In the genomic region with DNA sequence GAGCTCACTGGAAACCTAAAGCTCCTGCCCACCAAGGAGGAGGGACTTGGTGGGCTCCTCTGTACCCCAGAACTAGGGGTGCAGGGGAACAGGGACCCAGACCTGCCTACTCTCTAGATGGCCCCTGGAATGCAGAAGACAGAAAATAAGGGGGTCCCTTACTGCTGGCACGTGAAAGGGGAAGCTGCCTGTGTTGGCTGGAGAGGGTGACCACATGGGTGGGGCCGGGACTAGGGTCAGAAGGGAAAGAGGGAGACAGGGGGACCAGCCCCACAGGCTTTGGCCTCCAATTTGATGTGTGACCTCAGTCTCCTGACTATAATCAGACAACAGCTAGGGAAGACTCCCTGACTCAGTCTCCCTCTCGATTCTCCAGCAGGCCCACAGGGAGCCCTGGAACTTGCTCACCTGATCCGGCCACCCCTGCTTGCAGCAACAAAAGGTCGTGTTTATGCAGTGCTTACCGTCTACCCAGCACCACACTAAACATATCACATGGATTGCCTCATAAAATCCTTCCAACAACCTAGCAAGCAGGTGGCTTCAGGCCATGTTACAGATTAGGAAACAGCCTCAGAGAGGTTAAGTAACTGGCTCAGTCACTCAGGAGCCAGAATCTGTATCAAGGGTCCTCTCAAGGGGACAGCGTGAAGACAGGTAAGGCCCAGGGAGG, we compare ENCODE assay signal across 10 cellular contexts. TPM values are rescaled to one million over a fixed set of nuclear protein-coding genes. Genes with fewer than 3 reads are reported as not detected.
DNase-seq lines count a peak whose midpoint lies in the region; TF ChIP-seq lines count a peak whose summit lies in the region.
"Had no signal": no experiment of that assay in that cellular context is flagged by ENCODE, and none has a peak within 500 bp of the region (broad histone marks: within the 10 kb centered on the region; RNA-seq: fewer than 3 reads in every experiment).

No MANE protein-coding gene starts in this region.

- 40% methylated on average over 7 of the region's 7 CpGs for WGBS in liver
- WGBS in tibial nerve, 2 donors: 44 to 53% methylated on average over 7 of the region's 7 CpGs
- WGBS in mammary epithelial cell (ENCODE audit: low coverage, missing lambda C conversion rate): 80% methylated on average over 7 of the region's 7 CpGs

- no peak for TF ChIP-seq POLR2A in tibial nerve (IDR thresholded peaks at IDR 0.05)

- dilution Hi-C loops in mammary epithelial cell (cut with HindIII; ENCODE audit: low sequenced_read_pairs): no loop called here

- peaks cover 67% of the 10 kb centered on the region for H3K4me1 Mint-ChIP-seq in activated naive CD4-positive, alpha-beta T cell treated with anti-CD3 and anti-CD28 coated beads for 36 hours (ENCODE audit: low read depth)
- peaks cover 71% of the 10 kb centered on the region for H3K4me1 Mint-ChIP-seq in activated naive CD8-positive, alpha-beta T cell (ENCODE audit: low read depth)

- no peaks in the 10 kb centered on the region for H4K20me1 ChIP-seq in mammary epithelial cell (ENCODE audit: insufficient read depth, low read length)

- H3K27me3 ChIP-seq in liver (ENCODE audit: control insufficient read depth in 4 of 4, insufficient read depth in 4 of 4, low read length in 3 of 4): no peaks in the 10 kb centered on the region
- H3K27me3 ChIP-seq in tibial nerve: no peaks in the 10 kb centered on the region
- H3K27me3 ChIP-seq in mammary epithelial cell (ENCODE audit: insufficient read depth, low read length): no peaks in the 10 kb centered on the region

- H3K79me2 ChIP-seq in mammary epithelial cell (ENCODE audit: insufficient read depth, low read length): peaks cover 64% of the 10 kb centered on the region

- H3K4me2 ChIP-seq in mammary epithelial cell (ENCODE audit: insufficient read depth, low read depth, low read length): no peak overlapping the region

- H3K9me3 ChIP-seq in liver (ENCODE audit: control insufficient read depth in 4 of 4, low read length in 3 of 4): no peaks in the 10 kb centered on the region
- no peaks in the 10 kb centered on the region for H3K9me3 ChIP-seq in tibial nerve
- H3K9me3 ChIP-seq in mammary epithelial cell (replicated peaks; ENCODE audit: insufficient read depth, low read length): no peaks in the 10 kb centered on the region

- no peak overlapping the region for H3K4me3 Mint-ChIP-seq in activated naive CD4-positive, alpha-beta T cell treated with anti-CD3 and anti-CD28 coated beads for 36 hours
- no peak overlapping the region for H3K4me3 Mint-ChIP-seq in activated naive CD8-positive, alpha-beta T cell

- no TSS peak for BruUV-seq in mammary epithelial cell (replicated peaks; lab: Mats Ljungman, UMichigan)

- peaks cover 6 to 23% (median 11%) of the 10 kb centered on the region in 4 donors for H3K4me1 ChIP-seq in liver (ENCODE audit: control insufficient read depth in 4 of 4, insufficient read depth in 4 of 4, low read length in 3 of 4)
- peaks cover 0 to 87% (median 55%) of the 10 kb centered on the region in 4 donors for H3K4me1 ChIP-seq in tibial nerve
- H3K4me1 ChIP-seq in mammary epithelial cell (ENCODE audit: insufficient read depth, low read length): peaks cover 22% of the 10 kb centered on the region

- no peaks in the 10 kb centered on the region for H3K36me3 ChIP-seq in liver (ENCODE audit: control insufficient read depth in 4 of 4, insufficient read depth in 3 of 4, low read depth in 1 of 4, low read length in 3 of 4)
- no peaks in the 10 kb centered on the region for H3K36me3 ChIP-seq in tibial nerve
- H3K36me3 ChIP-seq in mammary epithelial cell (ENCODE audit: insufficient read depth, low read length): no peaks in the 10 kb centered on the region

- H3K9ac ChIP-seq in liver (ENCODE audit: low read depth in 1 of 2, low read length in 2 of 2) (no peak overlapping the region), mammary epithelial cell (ENCODE audit: insufficient read depth, low read length) (no peak overlapping the region)

- DNase-seq in activated naive CD4-positive, alpha-beta T cell treated with anti-CD3 and anti-CD28 coated beads for 36 hours: no peak
- no peak for DNase-seq in activated naive CD4-positive, alpha-beta T cell treated with Interleukin-2 at 50 U/mL for 16 hours
- no peak for DNase-seq in tibial nerve (ENCODE audit: low spot score in 2 of 2)
- no peak for DNase-seq in activated gamma-delta T cell (lab: John Stamatoyannopoulos, UW)
- no peak for DNase-seq in G401 (ENCODE audit: low spot score)
- no peak for DNase-seq in mammary epithelial cell
- DNase-seq: activated effector memory CD4-positive, alpha-beta T cell treated with anti-CD3 and anti-CD28 coated beads, Interleukin-2, amount 50 U/mL, for 16 hours; NK-92 treated with Interleukin-12 subunit alpha and Interleukin-12 subunit beta, amount 100 ng/mL, for 24 hours had no signal

- intact Hi-C loops in activated naive CD4-positive, alpha-beta T cell treated with anti-CD3 and anti-CD28 coated beads for 36 hours (cut with micrococcal nuclease): no loop called here
- intact Hi-C loops in mammary epithelial cell (cut with micrococcal nuclease): no loop called here

- TF ChIP-seq CTCF in liver (IDR thresholded peaks at IDR 0.05; ENCODE audit: low read depth, low read length, missing input control): no peak
- no peak for TF ChIP-seq CTCF in tibial nerve (IDR thresholded peaks at IDR 0.05)
- no peak for TF ChIP-seq CTCF in mammary epithelial cell (conservative IDR thresholded peaks at IDR 0.05 in 1 of 2, IDR thresholded peaks at IDR 0.05 in 1 of 2; ENCODE audit: extremely low read depth in 1 of 2, insufficient read depth in 1 of 2, low read depth in 1 of 2, low read length in 2 of 2)

- no peaks in the 10 kb centered on the region for H3K9me3 Mint-ChIP-seq in activated naive CD4-positive, alpha-beta T cell treated with anti-CD3 and anti-CD28 coated beads for 36 hours
- no peaks in the 10 kb centered on the region for H3K9me3 Mint-ChIP-seq in activated naive CD8-positive, alpha-beta T cell (ENCODE audit: low read depth)

- TF ChIP-seq RAD21 in liver (IDR thresholded peaks at IDR 0.05): peak in 1 of 2 donors; percentile 54

- no peak overlapping the region for H3K4me3 ChIP-seq in liver (ENCODE audit: low read depth in 1 of 3, low read length in 3 of 3)
- H3K4me3 ChIP-seq in tibial nerve: no peak overlapping the region
- no peak overlapping the region for H3K4me3 ChIP-seq in mammary epithelial cell (replicated peaks in 1 of 3; ENCODE audit: insufficient read depth in 1 of 3, low read depth in 2 of 3, low read length in 3 of 3)

- peak overlapping the region; percentile 38 for H3K27ac Mint-ChIP-seq in activated naive CD4-positive, alpha-beta T cell treated with anti-CD3 and anti-CD28 coated beads for 36 hours
- H3K27ac Mint-ChIP-seq in activated naive CD8-positive, alpha-beta T cell: peak overlapping the region; percentile 86

- CTCF ChIA-PET in activated naive CD4-positive, alpha-beta T cell treated with anti-CD3 and anti-CD28 coated beads for 36 hours (lab: Charles Lee): no interaction called here
- CTCF ChIA-PET in mammary epithelial cell (lab: Charles Lee; ENCODE audit: low non-redundant PET): no interaction called here

- in situ Hi-C loops in G401 (cut with HindIII; ENCODE audit: low sequenced_read_pairs): no loop called here
- in situ Hi-C loops in mammary epithelial cell (cut with MboI; ENCODE audit: low sequenced_read_pairs in 2 of 2): no loop called here

- TF ChIP-seq EP300 in tibial nerve (IDR thresholded peaks at IDR 0.05): no peak

- H2AFZ ChIP-seq in mammary epithelial cell (ENCODE audit: low read depth, low read length): no peak overlapping the region

- H3K27me3 Mint-ChIP-seq in activated naive CD4-positive, alpha-beta T cell treated with anti-CD3 and anti-CD28 coated beads for 36 hours (ENCODE audit: low read depth): no peaks in the 10 kb centered on the region
- no peaks in the 10 kb centered on the region for H3K27me3 Mint-ChIP-seq in activated naive CD8-positive, alpha-beta T cell

- no peaks in the 10 kb centered on the region for H3K36me3 Mint-ChIP-seq in activated naive CD4-positive, alpha-beta T cell treated with anti-CD3 and anti-CD28 coated beads for 36 hours (ENCODE audit: low read depth)
- H3K36me3 Mint-ChIP-seq in activated naive CD8-positive, alpha-beta T cell: no peaks in the 10 kb centered on the region

- peak overlapping the region; percentile 36 to 68 for H3K27ac ChIP-seq in liver (ENCODE audit: low read depth in 1 of 2, low read length in 2 of 2)
- peak overlapping the region in 3 of 4 donors; percentile 72 to 77 (median 74) for H3K27ac ChIP-seq in tibial nerve
- no peak overlapping the region for H3K27ac ChIP-seq in mammary epithelial cell (ENCODE audit: insufficient read depth, low read depth, low read length)

TF ChIP-seq in liver, 16 proteins besides CTCF, POLR2A, EP300 and RAD21 (continues in another document):
- TF ChIP-seq TAF1 (conservative IDR thresholded peaks at IDR 0.05) (no peak), FOXA2 (IDR thresholded peaks at IDR 0.05) (peak; percentile 63), EGR1 (IDR thresholded peaks at IDR 0.05; ENCODE audit: low read depth in 2 of 2) (no peak), HNF4A (conservative IDR thresholded peaks at IDR 0.05) (peak; percentile 50 to 68), YY1 (IDR thresholded peaks at IDR 0.05) (peak; percentile 43), FOXA1 (IDR thresholded peaks at IDR 0.05) (peak; percentile 64), JUND (IDR thresholded peaks at IDR 0.05) (peak in 1 of 2 donors; percentile 19), RXRA (IDR thresholded peaks at IDR 0.05) (peak; percentile 86 to 91), NR2F2 (IDR thresholded peaks at IDR 0.05) (peak; percentile 12), GABPA (IDR thresholded peaks at IDR 0.05 in 1 of 2, conservative IDR thresholded peaks at IDR 0.05 in 1 of 2) (no peak)

RNA-seq across cellular contexts. Expression of gene ARAP1, which starts 10.2 kb away (rescaled TPM):
- total RNA-seq in activated naive CD4-positive, alpha-beta T cell treated with anti-CD3 and anti-CD28 coated beads for 36 hours: 10 to 100 TPM; 64.7 to 70.1 TPM
- total RNA-seq in liver: 10 to 100 TPM; 59.8 to 77.8 TPM
- 10 to 100 TPM; 14.4 to 27.2 TPM for polyA plus RNA-seq in liver
- total RNA-seq in tibial nerve: 100 to 1,000 TPM; 104 to 151 (median 149) TPM
- total RNA-seq in G401 (2014; rRNA removed; shearing (Covaris generic)): 89.9 and 113 TPM in 2 replicates
- 10 to 100 TPM; 56.8 to 78.3 TPM for total RNA-seq in mammary epithelial cell
- polyA plus RNA-seq in mammary epithelial cell: 51.9 TPM
- polyA minus RNA-seq in mammary epithelial cell: 274 TPM

RNA-seq across cellular contexts. Expression of gene STARD10, which starts 51.9 kb away (rescaled TPM):
- 10 to 100 TPM; 11.9 to 12.0 TPM for total RNA-seq in activated naive CD4-positive, alpha-beta T cell treated with anti-CD3 and anti-CD28 coated beads for 36 hours
- total RNA-seq in liver (100 to 1,000 TPM in 1 of 2 donors, 10 to 100 TPM in 1; 70.5 to 176 TPM), tibial nerve (10 to 100 TPM; 19.4 to 31.5 (median 23.7) TPM), mammary epithelial cell (10 to 100 TPM; 32.8 to 63.0 TPM)
- polyA plus RNA-seq in liver (100 to 1,000 TPM; 287 to 328 TPM), mammary epithelial cell (73.7 TPM)
- total RNA-seq in G401 (2014; rRNA removed; shearing (Covaris generic)): 68.8 and 74.1 TPM in 2 replicates
- polyA minus RNA-seq in mammary epithelial cell: 67.3 TPM
